ENCODE assay signal across 13 cellular contexts in genomic region chr20:33945391-33946079, GRCh38. TPM values are rescaled to one million over a fixed set of nuclear protein-coding genes. Genes with fewer than 3 reads are reported as not detected.
DNase-seq lines count a peak whose midpoint lies in the region; ATAC-seq and TF ChIP-seq lines count a peak whose summit lies in the region.
"Had no signal": no experiment of that assay in that cellular context is flagged by ENCODE, and none has a peak within 500 bp of the region (broad histone marks: within the 10 kb centered on the region; RNA-seq: fewer than 3 reads in every experiment).

No MANE protein-coding gene starts in this region.

- POLR2A ChIA-PET in AG04449 (lab: Yijun Ruan, JAX), result no interaction called here

- TF ChIP-seq CTCF in AG04449 (IDR thresholded peaks at IDR 0.05; ENCODE audit: insufficient read depth, low read length, missing control alignments) (no peak), cardiac fibroblast (IDR thresholded peaks at IDR 0.05; ENCODE audit: low read depth, low read length) (no peak)

- H3K36me3 ChIP-seq in MG63, result no peaks in the 10 kb centered on the region
- H3K36me3 ChIP-seq: BE2C had no signal

- peaks cover 13% of the 10 kb centered on the region for H3K9me3 ChIP-seq in MG63
- H3K9me3 ChIP-seq: BE2C had no signal

- CTCF ChIA-PET in AG04449 (lab: Yijun Ruan, JAX), result no interaction called here

- DNase-seq in AG04449 (ENCODE audit: low read depth, low spot score) (peak; percentile 19), MG63 (peak; percentile 51), cardiac fibroblast (ENCODE audit: low read depth in 2 of 2) (peak; percentile 60 to 91), iris pigment epithelial cell (ENCODE audit: low read depth) (peak; percentile 92), GOT3 (lab: John Stamatoyannopoulos, UW) (no peak), NCI-H1092 (lab: John Stamatoyannopoulos, UW) (no peak)
- DNase-seq in activated CD4-positive, alpha-beta T cell treated with anti-CD3 and anti-CD28 coated beads, Interleukin-2, amount 50 U/mL, for 1 hour, result no peak
- DNase-seq: activated CD8-positive, alpha-beta memory T cell treated with anti-CD3 and anti-CD28 coated beads for 24 hours; BE2C; NCI-H1436 treated with DMSO at 0.1 percent for 48 hours; NK-92 treated with Interleukin-12 subunit alpha and Interleukin-12 subunit beta, amount 100 ng/mL, for 24 hours; right cardiac atrium had no signal

- H3K27me3 ChIP-seq in MG63, result no peaks in the 10 kb centered on the region
- H3K27me3 ChIP-seq: BE2C had no signal

- H3K4me3 ChIP-seq in AG04449 (ENCODE audit: low read depth, low read length) (no peak overlapping the region), MG63 (no peak overlapping the region), cardiac fibroblast (replicated peaks in 1 of 2; ENCODE audit: low read depth in 2 of 2, low read length in 2 of 2) (no peak overlapping the region)

- ATAC-seq in HG03139 (IDR thresholded peaks at IDR 0.05; ENCODE audit: unreplicated experiment), result no peak
- ATAC-seq: right cardiac atrium had no signal

RNA-seq across cellular contexts. Expression of gene RALY, which starts 48.2 kb away (rescaled TPM):
- 181 and 241 TPM in 2 replicates for total RNA-seq in MG63 (2014; rRNA removed; shearing (Covaris generic); ENCODE audit: low replicate concordance)

Comparison
In these comparisons a context has a peak if more than half of its experiments do, and no peak if none do; other contexts are left out.
1. DNase-seq: peak in AG04449 (single experiment), MG63 (single experiment), cardiac fibroblast (2 of 2) and iris pigment epithelial cell (single experiment); none in GOT3 (single experiment), NCI-H1092 (single experiment) and activated CD4-positive, alpha-beta T cell treated with anti-CD3 and anti-CD28 coated beads, Interleukin-2, amount 50 U/mL, for 1 hour (single experiment).